Comparison of ENCODE assay signal across 1 cellular context in genomic region chr10:25016349-25017246, GRCh38.
TF ChIP-seq lines count a peak whose summit lies in the region.

Gene THNSL1, plus strand, starts transcription at chr10:25016612. Its CDS starts 6,612 bp downstream, at chr10:25023224.

TF ChIP-seq in HepG2, 621 proteins besides CTCF, POLR2A, EP300 and RAD21 (continued from another document and continues in another):
- TF ChIP-seq, protein P1, sequence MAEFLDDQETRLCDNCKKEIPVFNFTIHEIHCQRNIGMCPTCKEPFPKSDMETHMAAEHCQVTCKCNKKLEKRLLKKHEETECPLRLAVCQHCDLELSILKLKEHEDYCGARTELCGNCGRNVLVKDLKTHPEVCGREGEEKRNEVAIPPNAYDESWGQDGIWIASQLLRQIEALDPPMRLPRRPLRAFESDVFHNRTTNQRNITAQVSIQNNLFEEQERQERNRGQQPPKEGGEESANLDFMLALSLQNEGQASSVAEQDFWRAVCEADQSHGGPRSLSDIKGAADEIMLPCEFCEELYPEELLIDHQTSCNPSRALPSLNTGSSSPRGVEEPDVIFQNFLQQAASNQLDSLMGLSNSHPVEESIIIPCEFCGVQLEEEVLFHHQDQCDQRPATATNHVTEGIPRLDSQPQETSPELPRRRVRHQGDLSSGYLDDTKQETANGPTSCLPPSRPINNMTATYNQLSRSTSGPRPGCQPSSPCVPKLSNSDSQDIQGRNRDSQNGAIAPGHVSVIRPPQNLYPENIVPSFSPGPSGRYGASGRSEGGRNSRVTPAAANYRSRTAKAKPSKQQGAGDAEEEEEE (CRISPR knock-in tag; IDR thresholded peaks at IDR 0.05; ENCODE audit: borderline replicate concordance) = no peak
- TF ChIP-seq ISX (CRISPR knock-in tag; conservative IDR thresholded peaks at IDR 0.05) (peak; percentile 95; the same call in 1 of the 2 replicates), TFE3 (CRISPR knock-in tag; IDR thresholded peaks at IDR 0.05) (peak; percentile 91), TAF1 (CRISPR knock-in tag; IDR thresholded peaks at IDR 0.05) (peak; percentile 80), ZNF556 (CRISPR knock-in tag; IDR thresholded peaks at IDR 0.05; ENCODE audit: borderline replicate concordance) (0 out of 2 replicates have a peak, but pooled peaks have one; percentile 66), ZNF773 (CRISPR knock-in tag; IDR thresholded peaks at IDR 0.05; ENCODE audit: borderline replicate concordance) (peak; percentile 95), KLF12 (CRISPR knock-in tag; IDR thresholded peaks at IDR 0.05; ENCODE audit: borderline replicate concordance) (peak; percentile 96), AHDC1 (CRISPR knock-in tag; IDR thresholded peaks at IDR 0.05; ENCODE audit: borderline replicate concordance) (peak; percentile 76), TSC22D2 (CRISPR knock-in tag; IDR thresholded peaks at IDR 0.05; ENCODE audit: borderline replicate concordance) (0 out of 2 replicates have a peak, but pooled peaks have one; percentile 40), SMAD1 (CRISPR knock-in tag; IDR thresholded peaks at IDR 0.05; ENCODE audit: borderline replicate concordance, low read depth) (peak; percentile 78; the same call in 1 of the 2 replicates), SRY (CRISPR knock-in tag; IDR thresholded peaks at IDR 0.05) (peak; percentile 94), ZSCAN20 (CRISPR knock-in tag; IDR thresholded peaks at IDR 0.05; ENCODE audit: borderline replicate concordance) (peak; percentile 96), GTF2F1 (IDR thresholded peaks at IDR 0.05; ENCODE audit: low read length) (no peak; the same call in 1 of the 2 replicates), RFX3 (CRISPR knock-in tag; IDR thresholded peaks at IDR 0.05) (no peak), SRSF1 (optimal IDR thresholded peaks at IDR 0.05; ENCODE audit: low read depth, low read length) (no peak), ARNT2 (CRISPR knock-in tag; IDR thresholded peaks at IDR 0.05; ENCODE audit: low read depth) (peak; percentile 94), MAFF (IDR thresholded peaks at IDR 0.05; ENCODE audit: low read depth, low read length) (no peak), KDM2A (CRISPR knock-in tag; IDR thresholded peaks at IDR 0.05; ENCODE audit: borderline replicate concordance, low read depth) (peak; percentile 86), STAT6 (CRISPR knock-in tag; IDR thresholded peaks at IDR 0.05; ENCODE audit: borderline replicate concordance) (peak; percentile 49; the same call in 1 of the 2 replicates), ZNF557 (CRISPR knock-in tag; IDR thresholded peaks at IDR 0.05) (peak; percentile 98), ZNF788 (CRISPR knock-in tag; IDR thresholded peaks at IDR 0.05; ENCODE audit: borderline replicate concordance) (0 out of 2 replicates have a peak, but pooled peaks have one; percentile 78), ZFYVE20 (CRISPR knock-in tag; IDR thresholded peaks at IDR 0.05; ENCODE audit: borderline replicate concordance, low read depth) (peak; percentile 78; the same call in 1 of the 2 replicates), ZNF337 (CRISPR knock-in tag; IDR thresholded peaks at IDR 0.05; ENCODE audit: borderline replicate concordance, low read depth) (0 out of 2 replicates have a peak, but pooled peaks have one; percentile 77), ZFP41 (CRISPR knock-in tag; IDR thresholded peaks at IDR 0.05; ENCODE audit: borderline replicate concordance) (no peak; the same call in 1 of the 2 replicates), ZNF263 (CRISPR knock-in tag; IDR thresholded peaks at IDR 0.05) (peak; percentile 73)
- TF ChIP-seq, protein P2, sequence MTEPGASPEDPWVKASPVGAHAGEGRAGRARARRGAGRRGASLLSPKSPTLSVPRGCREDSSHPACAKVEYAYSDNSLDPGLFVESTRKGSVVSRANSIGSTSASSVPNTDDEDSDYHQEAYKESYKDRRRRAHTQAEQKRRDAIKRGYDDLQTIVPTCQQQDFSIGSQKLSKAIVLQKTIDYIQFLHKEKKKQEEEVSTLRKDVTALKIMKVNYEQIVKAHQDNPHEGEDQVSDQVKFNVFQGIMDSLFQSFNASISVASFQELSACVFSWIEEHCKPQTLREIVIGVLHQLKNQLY (CRISPR knock-in tag; IDR thresholded peaks at IDR 0.05) = peak; percentile 89
- TF ChIP-seq, protein P3, sequence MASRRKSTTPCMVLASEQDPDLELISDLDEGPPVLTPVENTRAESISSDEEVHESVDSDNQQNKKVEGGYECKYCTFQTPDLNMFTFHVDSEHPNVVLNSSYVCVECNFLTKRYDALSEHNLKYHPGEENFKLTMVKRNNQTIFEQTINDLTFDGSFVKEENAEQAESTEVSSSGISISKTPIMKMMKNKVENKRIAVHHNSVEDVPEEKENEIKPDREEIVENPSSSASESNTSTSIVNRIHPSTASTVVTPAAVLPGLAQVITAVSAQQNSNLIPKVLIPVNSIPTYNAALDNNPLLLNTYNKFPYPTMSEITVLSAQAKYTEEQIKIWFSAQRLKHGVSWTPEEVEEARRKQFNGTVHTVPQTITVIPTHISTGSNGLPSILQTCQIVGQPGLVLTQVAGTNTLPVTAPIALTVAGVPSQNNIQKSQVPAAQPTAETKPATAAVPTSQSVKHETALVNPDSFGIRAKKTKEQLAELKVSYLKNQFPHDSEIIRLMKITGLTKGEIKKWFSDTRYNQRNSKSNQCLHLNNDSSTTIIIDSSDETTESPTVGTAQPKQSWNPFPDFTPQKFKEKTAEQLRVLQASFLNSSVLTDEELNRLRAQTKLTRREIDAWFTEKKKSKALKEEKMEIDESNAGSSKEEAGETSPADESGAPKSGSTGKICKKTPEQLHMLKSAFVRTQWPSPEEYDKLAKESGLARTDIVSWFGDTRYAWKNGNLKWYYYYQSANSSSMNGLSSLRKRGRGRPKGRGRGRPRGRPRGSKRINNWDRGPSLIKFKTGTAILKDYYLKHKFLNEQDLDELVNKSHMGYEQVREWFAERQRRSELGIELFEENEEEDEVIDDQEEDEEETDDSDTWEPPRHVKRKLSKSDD (CRISPR knock-in tag; IDR thresholded peaks at IDR 0.05; ENCODE audit: low read depth) = peak; percentile 56; the same call in 1 of the 2 replicates
- TF ChIP-seq, protein P4, sequence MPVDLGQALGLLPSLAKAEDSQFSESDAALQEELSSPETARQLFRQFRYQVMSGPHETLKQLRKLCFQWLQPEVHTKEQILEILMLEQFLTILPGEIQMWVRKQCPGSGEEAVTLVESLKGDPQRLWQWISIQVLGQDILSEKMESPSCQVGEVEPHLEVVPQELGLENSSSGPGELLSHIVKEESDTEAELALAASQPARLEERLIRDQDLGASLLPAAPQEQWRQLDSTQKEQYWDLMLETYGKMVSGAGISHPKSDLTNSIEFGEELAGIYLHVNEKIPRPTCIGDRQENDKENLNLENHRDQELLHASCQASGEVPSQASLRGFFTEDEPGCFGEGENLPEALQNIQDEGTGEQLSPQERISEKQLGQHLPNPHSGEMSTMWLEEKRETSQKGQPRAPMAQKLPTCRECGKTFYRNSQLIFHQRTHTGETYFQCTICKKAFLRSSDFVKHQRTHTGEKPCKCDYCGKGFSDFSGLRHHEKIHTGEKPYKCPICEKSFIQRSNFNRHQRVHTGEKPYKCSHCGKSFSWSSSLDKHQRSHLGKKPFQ (CRISPR knock-in tag; IDR thresholded peaks at IDR 0.05; ENCODE audit: insufficient replicate concordance) = peak; percentile 93
- TF ChIP-seq, protein P5, sequence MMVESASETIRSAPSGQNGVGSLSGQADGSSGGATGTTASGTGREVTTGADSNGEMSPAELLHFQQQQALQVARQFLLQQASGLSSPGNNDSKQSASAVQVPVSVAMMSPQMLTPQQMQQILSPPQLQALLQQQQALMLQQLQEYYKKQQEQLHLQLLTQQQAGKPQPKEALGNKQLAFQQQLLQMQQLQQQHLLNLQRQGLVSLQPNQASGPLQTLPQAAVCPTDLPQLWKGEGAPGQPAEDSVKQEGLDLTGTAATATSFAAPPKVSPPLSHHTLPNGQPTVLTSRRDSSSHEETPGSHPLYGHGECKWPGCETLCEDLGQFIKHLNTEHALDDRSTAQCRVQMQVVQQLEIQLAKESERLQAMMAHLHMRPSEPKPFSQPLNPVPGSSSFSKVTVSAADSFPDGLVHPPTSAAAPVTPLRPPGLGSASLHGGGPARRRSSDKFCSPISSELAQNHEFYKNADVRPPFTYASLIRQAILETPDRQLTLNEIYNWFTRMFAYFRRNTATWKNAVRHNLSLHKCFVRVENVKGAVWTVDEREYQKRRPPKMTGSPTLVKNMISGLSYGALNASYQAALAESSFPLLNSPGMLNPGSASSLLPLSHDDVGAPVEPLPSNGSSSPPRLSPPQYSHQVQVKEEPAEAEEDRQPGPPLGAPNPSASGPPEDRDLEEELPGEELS (CRISPR knock-in tag; IDR thresholded peaks at IDR 0.05) = peak; percentile 40; the same call in 1 of the 2 replicates
- TF ChIP-seq, protein P6, sequence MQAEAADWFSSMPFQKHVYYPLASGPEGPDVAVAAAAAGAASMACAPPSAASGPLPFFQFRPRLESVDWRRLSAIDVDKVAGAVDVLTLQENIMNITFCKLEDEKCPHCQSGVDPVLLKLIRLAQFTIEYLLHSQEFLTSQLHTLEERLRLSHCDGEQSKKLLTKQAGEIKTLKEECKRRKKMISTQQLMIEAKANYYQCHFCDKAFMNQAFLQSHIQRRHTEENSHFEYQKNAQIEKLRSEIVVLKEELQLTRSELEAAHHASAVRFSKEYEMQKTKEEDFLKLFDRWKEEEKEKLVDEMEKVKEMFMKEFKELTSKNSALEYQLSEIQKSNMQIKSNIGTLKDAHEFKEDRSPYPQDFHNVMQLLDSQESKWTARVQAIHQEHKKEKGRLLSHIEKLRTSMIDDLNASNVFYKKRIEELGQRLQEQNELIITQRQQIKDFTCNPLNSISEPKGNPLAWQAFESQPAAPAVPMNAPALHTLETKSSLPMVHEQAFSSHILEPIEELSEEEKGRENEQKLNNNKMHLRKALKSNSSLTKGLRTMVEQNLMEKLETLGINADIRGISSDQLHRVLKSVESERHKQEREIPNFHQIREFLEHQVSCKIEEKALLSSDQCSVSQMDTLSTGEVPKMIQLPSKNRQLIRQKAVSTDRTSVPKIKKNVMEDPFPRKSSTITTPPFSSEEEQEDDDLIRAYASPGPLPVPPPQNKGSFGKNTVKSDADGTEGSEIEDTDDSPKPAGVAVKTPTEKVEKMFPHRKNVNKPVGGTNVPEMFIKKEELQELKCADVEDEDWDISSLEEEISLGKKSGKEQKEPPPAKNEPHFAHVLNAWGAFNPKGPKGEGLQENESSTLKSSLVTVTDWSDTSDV (CRISPR knock-in tag; IDR thresholded peaks at IDR 0.05) = peak; percentile 90
